In genomic region chr19:18743281-18743825, GRCh38 we compare ENCODE assay signal across 13 cellular contexts. TPM values are rescaled to one million over a fixed set of nuclear protein-coding genes. Genes with fewer than 3 reads are reported as not detected.
DNase-seq lines count a peak whose midpoint lies in the region; ATAC-seq and TF ChIP-seq lines count a peak whose summit lies in the region.
"Had no signal": no experiment of that assay in that cellular context is flagged by ENCODE, and none has a peak within 500 bp of the region (broad histone marks: within the 10 kb centered on the region; RNA-seq: fewer than 3 reads in every experiment).

No MANE protein-coding gene starts in this region.

- ATAC-seq in right lobe of liver (peak; percentile 41 to 68 (median 56)), upper lobe of left lung (ENCODE audit: low FRiP score in 2 of 2) (peak; percentile 31 to 49), HG02610 (IDR thresholded peaks at IDR 0.05; ENCODE audit: unreplicated experiment) (no peak)
- ATAC-seq in activated naive CD4-positive, alpha-beta T cell treated with anti-CD3 and anti-CD28 coated beads, Interleukin-2, amount 50 U/mL, for 72 hours: no peak

- TF ChIP-seq POLR2A in right lobe of liver (IDR thresholded peaks at IDR 0.05): no peak
- no peak for TF ChIP-seq POLR2A in upper lobe of left lung (IDR thresholded peaks at IDR 0.05)

- H3K36me3 ChIP-seq in right lobe of liver (no peaks in the 10 kb centered on the region), upper lobe of left lung (no peaks in the 10 kb centered on the region)

- no peak for TF ChIP-seq EP300 in upper lobe of left lung (IDR thresholded peaks at IDR 0.05)

- DNase-seq in NCI-H748 (lab: John Stamatoyannopoulos, UW; ENCODE audit: unreplicated experiment) (peak; percentile 29), NCI-H748 treated with DMSO at 0.1 percent for 48 hours (lab: John Stamatoyannopoulos, UW) (no peak), ecto neural progenitor cell (ENCODE audit: low spot score) (peak; percentile 65), right lobe of liver (peak in 1 of 3 donors; percentile 49), upper lobe of left lung (peak; percentile 74 to 89)
- DNase-seq in activated naive CD4-positive, alpha-beta T cell treated with anti-CD3 and anti-CD28 coated beads, Interleukin-2, amount 50 U/mL, for 72 hours (ENCODE audit: low spot score in 2 of 2): no peak
- no peak for DNase-seq in activated T-cell treated with anti-CD3 and anti-CD28 coated beads, Interleukin-2, amount 50 U/mL, for 1 hour
- DNase-seq: H7, Karpas-422, NCI-H446 treated with DMSO at 0.1 percent for 48 hours had no signal

- no peak overlapping the region for H3K27ac Mint-ChIP-seq in activated naive CD4-positive, alpha-beta T cell treated with anti-CD3 and anti-CD28 coated beads, Interleukin-2, amount 50 U/mL, for 72 hours

- no peaks in the 10 kb centered on the region for H3K9me3 Mint-ChIP-seq in activated naive CD4-positive, alpha-beta T cell treated with anti-CD3 and anti-CD28 coated beads, Interleukin-2, amount 50 U/mL, for 72 hours
- H3K9me3 Mint-ChIP-seq: brain had no signal

- H3K4me1 ChIP-seq in right lobe of liver (peaks cover 0 to 2% (median 0%) of the 10 kb centered on the region in 4 donors), upper lobe of left lung (peaks cover 14 to 38% (median 33%) of the 10 kb centered on the region in 4 donors)

- TF ChIP-seq CTCF in right lobe of liver (IDR thresholded peaks at IDR 0.05): no peak
- TF ChIP-seq CTCF in upper lobe of left lung (IDR thresholded peaks at IDR 0.05): no peak

- H3K9me3 ChIP-seq in right lobe of liver (no peaks in the 10 kb centered on the region), upper lobe of left lung (no peaks in the 10 kb centered on the region)

- H3K27me3 ChIP-seq in right lobe of liver (no peaks in the 10 kb centered on the region), upper lobe of left lung (no peaks in the 10 kb centered on the region)

- H3K4me3 ChIP-seq in right lobe of liver (no peak overlapping the region), upper lobe of left lung (no peak overlapping the region)

- no peaks in the 10 kb centered on the region for H3K36me3 Mint-ChIP-seq in activated naive CD4-positive, alpha-beta T cell treated with anti-CD3 and anti-CD28 coated beads, Interleukin-2, amount 50 U/mL, for 72 hours
- H3K36me3 Mint-ChIP-seq: brain had no signal

- H3K27ac ChIP-seq in right lobe of liver (no peak overlapping the region), upper lobe of left lung (peak overlapping the region in 3 of 4 donors; percentile 7 to 36 (median 29))

- 20% methylated on average over 1 of the region's 29 CpGs for WGBS in right lobe of liver (ENCODE audit: insufficient coverage, low coverage, low lambda C conversion rate, missing lambda C conversion rate)
- 86 to 88% methylated on average over 5 to 16 of the region's 29 CpGs for WGBS in upper lobe of left lung, 2 donors

- intact Hi-C loops in right lobe of liver (cut with DNase I): no loop called here

RNA-seq across cellular contexts. Expression of gene COMP, which starts 47.8 kb away (rescaled TPM):
- total RNA-seq in right lobe of liver (under 1 TPM in 2 of 6 experiments, not detected in 4; 0.11 to 0.31 TPM), upper lobe of left lung (1 to 10 TPM in 4 of 6 donors, not detected in 2; 1.8 to 8.5 (median 4.3) TPM)
- total RNA-seq in activated naive CD4-positive, alpha-beta T cell treated with anti-CD3 and anti-CD28 coated beads, Interleukin-2, amount 50 U/mL, for 72 hours: not detected
- total RNA-seq: H7, lung microvascular endothelial cell had no signal

RNA-seq across cellular contexts. Expression of gene CRTC1, which starts 59.9 kb away (rescaled TPM):
- total RNA-seq in right lobe of liver: 1 to 10 TPM; 1.7 to 7.2 (median 4.9) TPM
- 10 to 100 TPM in 4 of 6 donors, 1 to 10 TPM in 2; 5.9 to 27.2 (median 15.6) TPM for total RNA-seq in upper lobe of left lung
- total RNA-seq in activated naive CD4-positive, alpha-beta T cell treated with anti-CD3 and anti-CD28 coated beads, Interleukin-2, amount 50 U/mL, for 72 hours: 1 to 10 TPM; 5.6 to 7.1 TPM

Comparison
In these comparisons a context has a peak if more than half of its experiments do, and no peak if none do; other contexts are left out.
1. DNase-seq: peak in NCI-H748 (single experiment), ecto neural progenitor cell (single experiment) and upper lobe of left lung (2 of 2); none in NCI-H748 treated with DMSO at 0.1 percent for 48 hours (single experiment), activated naive CD4-positive, alpha-beta T cell treated with anti-CD3 and anti-CD28 coated beads, Interleukin-2, amount 50 U/mL, for 72 hours (0 of 2) and activated T-cell treated with anti-CD3 and anti-CD28 coated beads, Interleukin-2, amount 50 U/mL, for 1 hour (single experiment).
2. ATAC-seq: peak in right lobe of liver (4 of 4) and upper lobe of left lung (2 of 2); none in activated naive CD4-positive, alpha-beta T cell treated with anti-CD3 and anti-CD28 coated beads, Interleukin-2, amount 50 U/mL, for 72 hours (0 of 2) and HG02610 (single experiment).
3. H3K27ac ChIP-seq: peak in upper lobe of left lung (3 of 4); none in right lobe of liver (0 of 3).